ENCODE assay signal across 8 cellular contexts in genomic region chr12:14393736-14394135, GRCh38. TPM values are rescaled to one million over a fixed set of nuclear protein-coding genes. Genes with fewer than 3 reads are reported as not detected.
A peak's percentile ranks its signal among the peaks of the same experiment; 100 is the strongest.
DNase-seq lines count a peak whose midpoint lies in the region; ATAC-seq, FAIRE-seq and TF ChIP-seq lines count a peak whose summit lies in the region.

No MANE protein-coding gene starts in this region.

- H3K23ac ChIP-seq in trophoblast cell (ENCODE audit: low read length), result no peak overlapping the region

- H3K4me3 Mint-ChIP-seq in endodermal cell (no peak overlapping the region), osteocyte (ENCODE audit: unreplicated experiment) (no peak overlapping the region)

- no peak for ATAC-seq in GM21447 (IDR thresholded peaks at IDR 0.05; ENCODE audit: unreplicated experiment)

- H3K4me1 ChIP-seq in endodermal cell (ENCODE audit: control insufficient read depth, insufficient read depth, low read length) (peaks cover 7% of the 10 kb centered on the region), trophoblast cell (ENCODE audit: control insufficient read depth in 1 of 2, insufficient read depth in 2 of 2, low read length in 2 of 2) (no peaks in the 10 kb centered on the region)

- H2AFZ ChIP-seq in trophoblast cell (ENCODE audit: insufficient read depth, low read length, poor library complexity), result no peak overlapping the region

- H3K27ac ChIP-seq in endodermal cell (ENCODE audit: low read depth, low read length) (peak overlapping the region; percentile 40), trophoblast cell (ENCODE audit: low read depth, low read length) (no peak overlapping the region)

- H3K36me3 ChIP-seq in endodermal cell (ENCODE audit: control insufficient read depth, insufficient read depth, low read length) (no peaks in the 10 kb centered on the region), trophoblast cell (ENCODE audit: control insufficient read depth in 1 of 2, insufficient read depth in 2 of 2, low read length in 2 of 2) (peaks cover 0 to 1% of the 10 kb centered on the region in 2 experiments)

- H3K9me3 Mint-ChIP-seq in endodermal cell (peaks cover 3% of the 10 kb centered on the region), osteocyte (ENCODE audit: unreplicated experiment) (no peaks in the 10 kb centered on the region)

- H3K18ac ChIP-seq in trophoblast cell (ENCODE audit: low read length), result no peak overlapping the region

- TF ChIP-seq CTCF in endodermal cell (conservative IDR thresholded peaks at IDR 0.05) (no peak), osteocyte (IDR thresholded peaks at IDR 0.05) (no peak), GM10248 (IDR thresholded peaks at IDR 0.05; ENCODE audit: control extremely low read depth, extremely low read depth, low read depth, missing control alignments) (no peak)

- POLR2A ChIA-PET in GM10248 (lab: Yijun Ruan, JAX), result interaction anchor here (1.3 to 2.9 kb wide), 2 partner anchors 9 to 28 kb away, joined by 7 to 19 read pairs; partner anchors contain the start of gene ATF7IP

- H3K27me3 ChIP-seq in endodermal cell (ENCODE audit: control insufficient read depth, insufficient read depth, low read length, poor library complexity, severe bottlenecking) (no peaks in the 10 kb centered on the region), trophoblast cell (ENCODE audit: insufficient read depth, low read length) (no peaks in the 10 kb centered on the region)

- H2AK5ac ChIP-seq in trophoblast cell (ENCODE audit: low read length), result no peak overlapping the region

- FAIRE-seq in GM12892 (lab: Jason Lieb, UNC) (peak; percentile 62), RCC 7860 (lab: Jason Lieb, UNC) (peak; percentile 61)

- H3K9me3 ChIP-seq in endodermal cell (ENCODE audit: control insufficient read depth, low read length) (peaks cover 4% of the 10 kb centered on the region), trophoblast cell (ENCODE audit: insufficient read depth, low read depth, low read length) (no peaks in the 10 kb centered on the region)

- H3K9ac ChIP-seq in endodermal cell (ENCODE audit: extremely low read depth, low read length, poor library complexity, severe bottlenecking), result no peak overlapping the region
- no peak overlapping the region for H3K9ac ChIP-seq in trophoblast cell (ENCODE audit: low read length)

- H3K4me2 ChIP-seq in trophoblast cell (ENCODE audit: low read length), result no peak overlapping the region

- H3K4me3 ChIP-seq in endodermal cell (ENCODE audit: low read length) (no peak overlapping the region), trophoblast cell (ENCODE audit: low read depth, low read length) (no peak overlapping the region)

- peaks cover under 1% of the 10 kb centered on the region for H3K79me2 ChIP-seq in trophoblast cell (ENCODE audit: control insufficient read depth, insufficient read depth, low read length, poor library complexity)

- peaks cover 6% of the 10 kb centered on the region for H3K79me1 ChIP-seq in trophoblast cell (ENCODE audit: low read length)

- H3K4ac ChIP-seq in trophoblast cell (ENCODE audit: low read depth, low read length), result no peak overlapping the region

- no peak overlapping the region for H3K14ac ChIP-seq in trophoblast cell (ENCODE audit: low read length)

- H4K8ac ChIP-seq in trophoblast cell (ENCODE audit: low read depth, low read length), result no peak overlapping the region

- H3K27ac Mint-ChIP-seq in endodermal cell, result peak overlapping the region; percentile 48
- H3K27ac Mint-ChIP-seq in osteocyte (ENCODE audit: unreplicated experiment), result peak overlapping the region; percentile 81

- DNase-seq in GM12892 (ENCODE audit: insufficient read length), result no peak
- no peak for DNase-seq in RCC 7860 (ENCODE audit: low spot score)
- no peak for DNase-seq in endodermal cell
- no peak for DNase-seq in osteocyte (ENCODE audit: extremely low spot score, unreplicated experiment)
- no peak for DNase-seq in GM10248 (ENCODE audit: extremely low spot score)
- no peak for DNase-seq in stimulated activated CD4-positive, alpha-beta T cell treated with anti-CD3 and anti-CD28 coated beads, Interleukin-12 subunit alpha, Interleukin-12 subunit beta, amount 100 ng/mL, for 4 hours
- no peak for DNase-seq in trophoblast cell

- H4K12ac ChIP-seq in trophoblast cell (ENCODE audit: low read depth, low read length), result no peak overlapping the region

- no peak for TF ChIP-seq POLR2A in GM12892 (IDR thresholded peaks at IDR 0.05; ENCODE audit: low read depth, low read length)

- H3K36me3 Mint-ChIP-seq in endodermal cell (ENCODE audit: low read depth) (peaks cover 30% of the 10 kb centered on the region), osteocyte (ENCODE audit: unreplicated experiment) (peaks cover 31% of the 10 kb centered on the region)

- no peak overlapping the region for H2BK5ac ChIP-seq in trophoblast cell (ENCODE audit: low read depth, low read length, poor library complexity)

- H3K4me1 Mint-ChIP-seq in endodermal cell, result peaks cover 51% of the 10 kb centered on the region
- H3K4me1 Mint-ChIP-seq in osteocyte (ENCODE audit: unreplicated experiment), result peaks cover 49% of the 10 kb centered on the region

- H3K27me3 Mint-ChIP-seq in endodermal cell (ENCODE audit: insufficient read depth), result no peaks in the 10 kb centered on the region
- no peaks in the 10 kb centered on the region for H3K27me3 Mint-ChIP-seq in osteocyte (ENCODE audit: unreplicated experiment)

- CTCF ChIA-PET in GM10248 (lab: Yijun Ruan, JAX), result interaction anchor here (1.0 to 4.7 kb wide), 5 partner anchors 10 to 58 kb away, joined by 3 to 28 read pairs (median 3); no protein-coding TSS in a partner anchor

- no peak overlapping the region for H2BK120ac ChIP-seq in trophoblast cell (ENCODE audit: insufficient read depth, low read length, poor library complexity)

- 90% methylated on average over 1 of the region's 2 CpGs; no CpG with 5 or more reads in 1 of the 2 experiments for WGBS in endodermal cell (ENCODE audit: insufficient coverage in 1 of 2, insufficient read length in 1 of 2), 2 experiments
- WGBS in trophoblast cell (ENCODE audit: extremely low coverage, insufficient coverage, insufficient read length), result no CpG with 5 or more reads among the region's 2 CpGs

- H4K91ac ChIP-seq in trophoblast cell (ENCODE audit: low read depth, low read length), result no peak overlapping the region

- H2BK12ac ChIP-seq in trophoblast cell (ENCODE audit: low read length), result no peak overlapping the region

RNA-seq across cellular contexts. Expression of gene ATF7IP, which starts 28.3 kb away (rescaled TPM):
- 12.0 TPM for polyA plus RNA-seq in GM12892 (2012; ENCODE audit: missing spikeins)
- total RNA-seq in endodermal cell (100 to 1,000 TPM; 174 to 222 TPM), osteocyte (71.1 and 71.2 TPM in 2 replicates)
- 71.3 TPM for polyA plus RNA-seq in endodermal cell (2013, experiment 1 of 2)
- polyA plus RNA-seq in endodermal cell (2013, experiment 2 of 2), result 71.2 TPM
- 39.5 and 42.7 TPM in 2 replicates for polyA plus RNA-seq in trophoblast cell (2013)
